Comparison of ENCODE assay signal across 29 cellular contexts in the genomic region with DNA sequence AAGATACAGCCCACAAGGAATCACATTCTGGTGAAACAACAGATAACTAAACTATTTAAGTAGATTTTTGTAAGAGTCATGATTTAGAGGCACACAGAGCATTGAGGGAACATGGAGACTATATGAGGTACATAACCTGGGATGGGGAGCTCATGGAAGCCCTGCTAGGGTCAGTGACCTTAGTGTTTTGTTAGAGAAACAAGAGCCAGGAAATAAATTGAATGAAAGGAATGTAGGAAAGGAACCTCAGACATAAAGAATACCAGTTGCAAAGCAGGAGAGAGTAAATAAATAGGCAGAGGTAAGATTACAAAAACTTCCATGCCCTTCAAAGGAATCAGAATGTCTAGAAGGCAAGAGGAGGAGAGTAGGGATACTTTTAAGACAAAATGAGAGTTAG.
"Had no signal": no experiment of that assay in that cellular context is flagged by ENCODE, and none has a peak within 500 bp of the region (broad histone marks: within the 10 kb centered on the region; RNA-seq: fewer than 3 reads in every experiment).

No MANE protein-coding gene starts in this region.

- H3K27me3 Mint-ChIP-seq: naive thymus-derived CD4-positive, alpha-beta T cell; natural killer cell treated with Interleukin-12 subunit alpha and Interleukin-12 subunit beta and Interleukin-15 and Interleukin-18, amount 100 ng/mL, for 72 hours; stimulated activated memory B cell treated with anti-CD40 and anti-IgM and Interleukin-4, amounts not matched to agents 10 μg/mL and 1 μg/mL and 100 μg/mL, for 72 hours; stimulated activated naive CD8-positive, alpha-beta T cell treated with anti-CD3 and anti-CD28 coated beads, Interleukin-15, amount 100 ng/mL, for 72 hours; type B pancreatic cell had no signal

- H3K79me2 ChIP-seq: parathyroid adenoma had no signal

- H3K27me3 ChIP-seq: heart left ventricle, neutrophil, right atrium auricular region, right lobe of liver, tibial nerve, uterus had no signal

- ATAC-seq: heart left ventricle; left colon; mucosa of descending colon; naive thymus-derived CD4-positive, alpha-beta T cell; natural killer cell treated with Interleukin-12 subunit alpha and Interleukin-12 subunit beta and Interleukin-15 and Interleukin-18, amount 100 ng/mL, for 72 hours; right lobe of liver; stimulated activated memory B cell treated with anti-CD40 and anti-IgM and Interleukin-4, amounts not matched to agents 10 μg/mL and 1 μg/mL and 100 μg/mL, for 72 hours; stimulated activated naive CD8-positive, alpha-beta T cell treated with anti-CD3 and anti-CD28 coated beads, Interleukin-15, amount 100 ng/mL, for 72 hours had no signal

- H3K27ac ChIP-seq: heart left ventricle, left ventricle myocardium inferior, neutrophil, parathyroid adenoma, right atrium auricular region, right lobe of liver, tibial nerve, uterus had no signal

- H3K4me2 ChIP-seq: smooth muscle cell had no signal

- H3K9ac ChIP-seq: parathyroid adenoma had no signal

- H3K4me3 ChIP-seq: heart left ventricle, left ventricle myocardium inferior, lung, mucosa of descending colon, right atrium auricular region, right lobe of liver, smooth muscle cell, tibial nerve, uterus had no signal

- H3K9me3 ChIP-seq: neutrophil, right atrium auricular region, right lobe of liver, tibial nerve, uterus had no signal

- FAIRE-seq: keratinocyte had no signal

- H3K36me3 Mint-ChIP-seq: natural killer cell treated with Interleukin-12 subunit alpha and Interleukin-12 subunit beta and Interleukin-15 and Interleukin-18, amount 100 ng/mL, for 72 hours; stimulated activated memory B cell treated with anti-CD40 and anti-IgM and Interleukin-4, amounts not matched to agents 10 μg/mL and 1 μg/mL and 100 μg/mL, for 72 hours; type B pancreatic cell had no signal

- H3K27ac Mint-ChIP-seq: naive thymus-derived CD4-positive, alpha-beta T cell; natural killer cell treated with Interleukin-12 subunit alpha and Interleukin-12 subunit beta and Interleukin-15 and Interleukin-18, amount 100 ng/mL, for 72 hours; stimulated activated memory B cell treated with anti-CD40 and anti-IgM and Interleukin-4, amounts not matched to agents 10 μg/mL and 1 μg/mL and 100 μg/mL, for 72 hours; stimulated activated naive CD8-positive, alpha-beta T cell treated with anti-CD3 and anti-CD28 coated beads, Interleukin-15, amount 100 ng/mL, for 72 hours; type B pancreatic cell had no signal

- H2AFZ ChIP-seq: parathyroid adenoma had no signal

- H3K9me3 Mint-ChIP-seq: type B pancreatic cell had no signal

- H3K4me1 ChIP-seq: heart left ventricle, left ventricle myocardium inferior, parathyroid adenoma, right atrium auricular region, right lobe of liver, tibial nerve, uterus had no signal

- DNase-seq: heart left ventricle; hypothalamus; left colon; left ventricle myocardium inferior; mesendoderm; midbrain; mucosa of descending colon; naive thymus-derived CD4-positive, alpha-beta T cell; occipital lobe; right lobe of liver; stimulated activated CD4-positive, alpha-beta T cell treated with anti-CD3 and anti-CD28 coated beads, Interleukin-1b, Interleukin-23, amount 100 ng/mL, for 48 hours; stimulated activated CD4-positive, alpha-beta T cell treated with anti-CD3 and anti-CD28 coated beads, Interleukin-2, amount 100 ng/mL, for 48 hours; stimulated activated CD4-positive, alpha-beta T cell treated with anti-CD3 and anti-CD28 coated beads, Interleukin-4, amount 100 ng/mL, for 4 hours; stimulated activated CD8-positive, alpha-beta memory T cell treated with anti-CD3 and anti-CD28 coated beads, Interleukin-4, amount 100 ng/mL, for 48 hours; stimulated activated naive CD4-positive, alpha-beta T cell treated with Interleukin-2 at 50 U/mL for 16 hours; stimulated activated naive CD8-positive, alpha-beta T cell treated with anti-CD3 and anti-CD28 coated beads, Interleukin-15, amount 100 ng/mL, for 72 hours; substantia nigra; uterus had no signal

- H3K36me3 ChIP-seq: heart left ventricle, left ventricle myocardium inferior, neutrophil, right atrium auricular region, right lobe of liver, tibial nerve, uterus had no signal

- H3K4me3 Mint-ChIP-seq: naive thymus-derived CD4-positive, alpha-beta T cell; natural killer cell treated with Interleukin-12 subunit alpha and Interleukin-12 subunit beta and Interleukin-15 and Interleukin-18, amount 100 ng/mL, for 72 hours; neural crest cell; stimulated activated memory B cell treated with anti-CD40 and anti-IgM and Interleukin-4, amounts not matched to agents 10 μg/mL and 1 μg/mL and 100 μg/mL, for 72 hours; stimulated activated naive CD8-positive, alpha-beta T cell treated with anti-CD3 and anti-CD28 coated beads, Interleukin-15, amount 100 ng/mL, for 72 hours; type B pancreatic cell had no signal

- H3K4me1 Mint-ChIP-seq: naive thymus-derived CD4-positive, alpha-beta T cell; stimulated activated memory B cell treated with anti-CD40 and anti-IgM and Interleukin-4, amounts not matched to agents 10 μg/mL and 1 μg/mL and 100 μg/mL, for 72 hours; stimulated activated naive CD8-positive, alpha-beta T cell treated with anti-CD3 and anti-CD28 coated beads, Interleukin-15, amount 100 ng/mL, for 72 hours had no signal
